Comparison of ENCODE assay signal across 9 cellular contexts in genomic region chr19:1066251-1066747, GRCh38. TPM values are rescaled to one million over a fixed set of nuclear protein-coding genes. Genes with fewer than 3 reads are reported as not detected.
DNase-seq lines count a peak whose midpoint lies in the region; ATAC-seq and TF ChIP-seq lines count a peak whose summit lies in the region.
"Had no signal": no experiment of that assay in that cellular context is flagged by ENCODE, and none has a peak within 500 bp of the region (broad histone marks: within the 10 kb centered on the region; RNA-seq: fewer than 3 reads in every experiment).

No MANE protein-coding gene starts in this region.

- no peaks in the 10 kb centered on the region for H3K9me3 ChIP-seq in left ventricle myocardium inferior (replicated peaks)
- H3K9me3 ChIP-seq in SK-N-MC (ENCODE audit: low read depth, low read length) = no peaks in the 10 kb centered on the region
- no peaks in the 10 kb centered on the region for H3K9me3 ChIP-seq in aorta (ENCODE audit: control insufficient read depth, low read length)
- H3K9me3 ChIP-seq: MG63 had no signal

- H3K4me1 ChIP-seq in left ventricle myocardium inferior (peaks cover 53% of the 10 kb centered on the region), aorta (ENCODE audit: control insufficient read depth in 1 of 2, insufficient read depth in 2 of 2, low read length in 2 of 2) (no peaks in the 10 kb centered on the region)

- H3K9ac ChIP-seq in SK-N-MC (ENCODE audit: insufficient read length) = no peak overlapping the region

- H3K27me3 ChIP-seq in left ventricle myocardium inferior (ENCODE audit: low read depth) (peaks cover 64% of the 10 kb centered on the region), aorta (ENCODE audit: control insufficient read depth in 1 of 2, insufficient read depth in 2 of 2, low read length in 1 of 2) (no peaks in the 10 kb centered on the region)
- H3K27me3 ChIP-seq: MG63 had no signal

- ATAC-seq in left colon = peak; percentile 6
- ATAC-seq in aorta (ENCODE audit: low FRiP score) = no peak
- ATAC-seq in GM18873 (IDR thresholded peaks at IDR 0.05; ENCODE audit: low FRiP score, unreplicated experiment) = no peak
- no peak for ATAC-seq in GM18907 (IDR thresholded peaks at IDR 0.05; ENCODE audit: unreplicated experiment)
- ATAC-seq in GM18517 (IDR thresholded peaks at IDR 0.05; ENCODE audit: unreplicated experiment) = no peak

- H3K36me3 ChIP-seq in left ventricle myocardium inferior (no peaks in the 10 kb centered on the region), SK-N-MC (ENCODE audit: insufficient read depth, low read length) (no peaks in the 10 kb centered on the region), aorta (ENCODE audit: control insufficient read depth in 1 of 2, insufficient read depth in 2 of 2, low read length in 1 of 2) (no peaks in the 10 kb centered on the region)
- H3K36me3 ChIP-seq: MG63 had no signal

- TF ChIP-seq CTCF in left ventricle myocardium inferior (IDR thresholded peaks at IDR 0.05; ENCODE audit: borderline replicate concordance) = no peak

- 37 to 40% methylated on average over 16 to 17 of the region's 17 CpGs for WGBS in aorta, 2 donors

- no peak for DNase-seq in left ventricle myocardium inferior
- no peak for DNase-seq in cardiac septum (ENCODE audit: low spot score)
- no peak for DNase-seq in SK-N-MC (ENCODE audit: low read depth, low spot score)
- DNase-seq in left colon = peak; percentile 34 to 40
- DNase-seq in aorta = peak; percentile 57 to 73
- DNase-seq: MG63 had no signal

- H3K27ac ChIP-seq in left ventricle myocardium inferior (replicated peaks) = no peak overlapping the region
- H3K27ac ChIP-seq in SK-N-MC = no peak overlapping the region
- no peak overlapping the region for H3K27ac ChIP-seq in aorta (ENCODE audit: low read depth in 1 of 2, low read length in 2 of 2)

- peak overlapping the region; percentile 60 for H3K4me3 ChIP-seq in left ventricle myocardium inferior
- peak overlapping the region; percentile 85 for H3K4me3 ChIP-seq in SK-N-MC
- no peak overlapping the region for H3K4me3 ChIP-seq in aorta (ENCODE audit: low read length in 2 of 2)
- H3K4me3 ChIP-seq: MG63 had no signal

- intact Hi-C loops in left ventricle myocardium inferior (cut with micrococcal nuclease) = no loop called here
- intact Hi-C loops in cardiac septum (cut with DNase I) = no loop called here
- intact Hi-C loops in left colon (cut with DNase I, micrococcal nuclease) = no loop called here
- intact Hi-C loops in aorta (cut with DNase I) = no loop called here

RNA-seq across cellular contexts. Expression of gene ARHGAP45, which starts 0.7 kb away (rescaled TPM):
- total RNA-seq in left ventricle myocardium inferior (4.8 TPM), cardiac septum (3.7 TPM), left colon (10 to 100 TPM; 37.9 to 47.2 TPM), aorta (10 to 100 TPM; 15.3 to 38.6 TPM)
- polyA plus RNA-seq in aorta = 10 to 100 TPM in 1 of 2 donors, 1 to 10 TPM in 1; 7.4 to 21.8 TPM

RNA-seq across cellular contexts. Expression of gene ABCA7, which starts 26.4 kb away (rescaled TPM):
- 9.3 TPM for total RNA-seq in left ventricle myocardium inferior
- 10.5 TPM for total RNA-seq in cardiac septum
- total RNA-seq in left colon = 10 to 100 TPM; 23.3 to 35.1 TPM
- total RNA-seq in aorta = 10 to 100 TPM in 1 of 2 donors, 1 to 10 TPM in 1; 9.5 to 20.6 TPM
- polyA plus RNA-seq in aorta = 1 to 10 TPM; 1.9 to 7.6 TPM

RNA-seq across cellular contexts. Expression of gene POLR2E, which starts 28.9 kb away (rescaled TPM):
- total RNA-seq in left ventricle myocardium inferior = 140 TPM
- 125 TPM for total RNA-seq in cardiac septum
- 100 to 1,000 TPM; 116 to 141 TPM for total RNA-seq in left colon
- total RNA-seq in aorta = 10 to 100 TPM; 83.5 to 95.6 TPM
- 100 to 1,000 TPM in 1 of 2 donors, 10 to 100 TPM in 1; 91.5 to 116 TPM for polyA plus RNA-seq in aorta

RNA-seq across cellular contexts. Expression of gene GPX4, which starts 37.5 kb away (rescaled TPM):
- total RNA-seq in left ventricle myocardium inferior = 327 TPM
- 243 TPM for total RNA-seq in cardiac septum
- total RNA-seq in left colon = 100 to 1,000 TPM; 162 to 176 TPM
- 100 to 1,000 TPM; 165 to 236 TPM for total RNA-seq in aorta
- 100 to 1,000 TPM; 696 to 786 TPM for polyA plus RNA-seq in aorta

RNA-seq across cellular contexts. Expression of gene CNN2, which starts 39.9 kb away (rescaled TPM):
- 45.6 TPM for total RNA-seq in left ventricle myocardium inferior
- 44.8 TPM for total RNA-seq in cardiac septum
- 100 to 1,000 TPM in 1 of 2 donors, 10 to 100 TPM in 1; 76.6 to 106 TPM for total RNA-seq in left colon
- total RNA-seq in aorta = 100 to 1,000 TPM; 142 to 185 TPM
- polyA plus RNA-seq in aorta = 100 to 1,000 TPM in 1 of 2 donors, 10 to 100 TPM in 1; 53.2 to 141 TPM

Comparison
In these comparisons a context has a peak if more than half of its experiments do, and no peak if none do; other contexts are left out.
1. DNase-seq: peak in left colon (2 of 2) and aorta (2 of 2); none in left ventricle myocardium inferior (single experiment), cardiac septum (single experiment) and SK-N-MC (single experiment).
2. H3K4me3 ChIP-seq: peak in left ventricle myocardium inferior (single experiment) and SK-N-MC (single experiment); none in aorta (0 of 2).